Comparison of ENCODE assay signal across 8 cellular contexts in the genomic region with DNA sequence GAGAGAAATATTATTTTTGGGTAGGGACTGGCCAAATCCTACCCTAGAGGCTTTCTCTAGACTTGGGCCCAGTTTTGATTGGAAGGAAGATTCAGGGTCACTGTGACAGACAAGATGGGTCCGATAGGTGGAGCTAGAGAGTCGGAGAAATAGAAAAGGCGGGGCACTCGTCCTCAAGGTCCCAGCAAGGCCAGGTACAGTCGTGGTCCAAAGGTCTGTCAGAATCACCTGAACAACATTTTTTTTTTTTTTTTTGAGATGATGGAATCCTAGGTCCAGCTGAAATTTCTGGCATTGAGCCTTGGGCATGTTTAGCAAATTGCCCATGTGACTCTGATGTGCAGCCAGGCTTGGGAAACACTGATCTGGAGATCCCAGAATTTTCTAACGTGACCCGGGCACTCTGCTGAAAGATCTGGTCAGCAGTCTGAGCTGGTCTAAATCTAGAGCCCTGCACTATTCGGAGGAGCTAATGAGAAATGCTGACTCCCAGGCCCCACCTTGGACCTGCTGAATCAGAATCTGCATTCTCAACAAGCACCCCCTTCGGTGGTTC. TPM values are rescaled to one million over a fixed set of nuclear protein-coding genes. Genes with fewer than 3 reads are reported as not detected.
DNase-seq lines count a peak whose midpoint lies in the region; ATAC-seq and TF ChIP-seq lines count a peak whose summit lies in the region.

No MANE protein-coding gene starts in this region.

- no peaks in the 10 kb centered on the region for H3K36me3 Mint-ChIP-seq in memory B cell

- no peak overlapping the region for H3K27ac Mint-ChIP-seq in memory B cell

- H3K9me3 ChIP-seq in BE2C, result no peaks in the 10 kb centered on the region

- ATAC-seq in HG03196 (IDR thresholded peaks at IDR 0.05; ENCODE audit: unreplicated experiment) (peak; percentile 86), memory B cell (ENCODE audit: low read depth) (peak; percentile 67)

- no peak overlapping the region for H3K4me3 Mint-ChIP-seq in memory B cell

- H3K36me3 ChIP-seq in BE2C, result no peaks in the 10 kb centered on the region

- H3K4me3 ChIP-seq in BE2C (ENCODE audit: low read depth, low read length) (no peak overlapping the region), choroid plexus epithelial cell (ENCODE audit: low read depth, low read length) (no peak overlapping the region)

- DNase-seq in BE2C (peak; percentile 74), GM19238 (ENCODE audit: insufficient read length, low spot score) (peak; percentile 57), NCI-H460 (ENCODE audit: extremely low read depth, low read depth) (peak; percentile 73), choroid plexus epithelial cell (ENCODE audit: low read depth) (peak; percentile 72), memory B cell (ENCODE audit: low spot score in 2 of 2) (peak; percentile 69 to 76)
- peak; percentile 38 to 62 for DNase-seq in activated CD4-positive, alpha-beta T cell treated with anti-CD3 and anti-CD28 coated beads for 24 hours (ENCODE audit: low read depth in 2 of 2)
- DNase-seq in stimulated activated CD8-positive, alpha-beta memory T cell treated with anti-CD3 and anti-CD28 coated beads, Interleukin-4, amount 100 ng/mL, for 48 hours, result peak; percentile 76

- TF ChIP-seq CTCF in BE2C (IDR thresholded peaks at IDR 0.05; ENCODE audit: low read depth, low read length) (peak; percentile 97), choroid plexus epithelial cell (conservative IDR thresholded peaks at IDR 0.05; ENCODE audit: low read depth, low read length) (peak; percentile 89)

- peaks cover 10% of the 10 kb centered on the region for H3K4me1 Mint-ChIP-seq in memory B cell

- H3K9me3 Mint-ChIP-seq in memory B cell, result no peaks in the 10 kb centered on the region

- H3K4me1 ChIP-seq in BE2C, result peaks cover 28% of the 10 kb centered on the region

- no peaks in the 10 kb centered on the region for H3K27me3 ChIP-seq in BE2C

- no peaks in the 10 kb centered on the region for H3K27me3 Mint-ChIP-seq in memory B cell

RNA-seq across cellular contexts. Expression of gene NTSR2, which starts 23.0 kb away (rescaled TPM):
- not detected for polyA plus RNA-seq in BE2C (2012; ENCODE audit: insufficient read depth, insufficient read length, low read depth)
- not detected in 2 replicates for total RNA-seq in NCI-H460 (2014; rRNA removed; shearing (Covaris generic))
- not detected in 2 replicates for polyA plus RNA-seq in NCI-H460 (2014; cell fraction: nucleus; rRNA removed)

RNA-seq across cellular contexts. Expression of gene LPIN1, which starts 53.4 kb away (rescaled TPM):
- 89.6 TPM for polyA plus RNA-seq in BE2C (2012; ENCODE audit: insufficient read depth, insufficient read length, low read depth)
- total RNA-seq in NCI-H460 (2014; rRNA removed; shearing (Covaris generic)), result 10.7 and 11.9 TPM in 2 replicates
- 42.6 and 44.5 TPM in 2 replicates for polyA plus RNA-seq in NCI-H460 (2014; cell fraction: nucleus; rRNA removed)
